8 cellular contexts compared by ENCODE assay signal in genomic region chr7:108094933-108095710, GRCh38. TPM values are rescaled to one million over a fixed set of nuclear protein-coding genes. Genes with fewer than 3 reads are reported as not detected.
DNase-seq lines count a peak whose midpoint lies in the region; FAIRE-seq and TF ChIP-seq lines count a peak whose summit lies in the region.

No MANE protein-coding gene starts in this region.

- peaks cover 6% of the 10 kb centered on the region for H3K4me1 ChIP-seq in colonic mucosa
- H3K4me1 ChIP-seq in muscle layer of duodenum (ENCODE audit: control insufficient read depth in 1 of 2, insufficient read depth in 2 of 2, low read length in 2 of 2), result peaks cover 15 to 20% of the 10 kb centered on the region in 2 donors

- FAIRE-seq in frontal cortex (lab: Jason Lieb, UNC), result no peak

- H3K36me3 ChIP-seq in colonic mucosa, result no peaks in the 10 kb centered on the region
- H3K36me3 ChIP-seq in muscle layer of duodenum (ENCODE audit: control insufficient read depth in 1 of 2, insufficient read depth in 2 of 2, low read length in 2 of 2), result peaks cover 0 to 4% of the 10 kb centered on the region in 2 donors

- TF ChIP-seq CTCF in colonic mucosa (IDR thresholded peaks at IDR 0.05) (no peak), GM20000 (IDR thresholded peaks at IDR 0.05; ENCODE audit: extremely low read depth, missing control alignments) (no peak)

- H3K9ac ChIP-seq in colonic mucosa (ENCODE audit: low read depth in 2 of 2, low read length in 2 of 2), result peak overlapping the region in 1 of 2 donors; percentile 28

- intact Hi-C loops in colonic mucosa (cut with DNase I), result loop anchor here (5.0 kb wide), 1 partner anchor 98 kb away; no protein-coding TSS in a partner anchor

- H3K27ac ChIP-seq in colonic mucosa (peak overlapping the region; percentile 60), muscle layer of duodenum (ENCODE audit: low read length) (peak overlapping the region; percentile 71)

- DNase-seq in Daoy (ENCODE audit: low read depth), result peak; percentile 91
- peak; percentile 68 for DNase-seq in NCI-H1048 (lab: John Stamatoyannopoulos, UW)
- DNase-seq in colonic mucosa, result peak; percentile 77
- no peak for DNase-seq in central memory CD4-positive, alpha-beta T cell
- no peak for DNase-seq in HUDEP-2 (lab: John Stamatoyannopoulos, UW; ENCODE audit: unreplicated experiment in 76 of 76)
- no peak for DNase-seq in GM20000 (ENCODE audit: low spot score)
- DNase-seq in frontal cortex (ENCODE audit: low spot score in 2 of 2), result no peak

- H3K4me3 ChIP-seq in colonic mucosa (no peak overlapping the region), muscle layer of duodenum (ENCODE audit: low read depth in 1 of 2, low read length in 2 of 2) (peak overlapping the region; percentile 12 to 14)

- H3K27me3 ChIP-seq in colonic mucosa (no peaks in the 10 kb centered on the region), muscle layer of duodenum (ENCODE audit: low read depth, low read length) (no peaks in the 10 kb centered on the region)

- H3K9me3 ChIP-seq in colonic mucosa (no peaks in the 10 kb centered on the region), muscle layer of duodenum (ENCODE audit: control insufficient read depth in 1 of 2, low read length in 2 of 2) (no peaks in the 10 kb centered on the region)

RNA-seq across cellular contexts. Expression of gene LAMB4, which starts 35.0 kb away (rescaled TPM):
- not detected in 2 replicates for total RNA-seq in Daoy (2014; rRNA removed; shearing (Covaris generic))
- under 1 TPM in 1 of 2 donors, not detected in 1; 0.27 TPM for total RNA-seq in colonic mucosa
- 0.82 TPM for total RNA-seq in frontal cortex

Comparison
In these comparisons a context has a peak if more than half of its experiments do, and no peak if none do; other contexts are left out.
1. DNase-seq: peak in Daoy (single experiment), NCI-H1048 (single experiment) and colonic mucosa (single experiment); none in central memory CD4-positive, alpha-beta T cell (single experiment), HUDEP-2 (0 of 76), GM20000 (single experiment) and frontal cortex (0 of 2).